ENCODE assay signal across 11 cellular contexts in the genomic region with DNA sequence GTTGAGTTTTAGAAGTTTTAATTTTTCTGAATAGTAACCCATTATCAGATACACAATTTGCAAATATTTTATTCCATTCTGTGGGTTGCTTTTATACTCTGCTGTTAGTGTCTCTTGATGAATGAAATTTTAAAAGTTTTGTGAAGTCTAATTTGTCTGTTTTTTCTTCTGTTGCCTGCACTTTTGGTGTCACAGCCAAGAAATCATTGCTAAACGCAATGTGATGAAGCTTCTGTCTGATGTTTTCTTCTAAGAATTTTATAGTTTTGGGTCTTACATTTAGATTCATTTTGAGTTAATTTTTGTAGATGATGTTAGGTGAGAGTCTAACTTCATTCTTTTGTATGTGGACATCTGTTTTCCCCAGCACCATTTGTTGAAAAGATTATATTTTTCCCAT.
"Had no signal": no experiment of that assay in that cellular context is flagged by ENCODE, and none has a peak within 500 bp of the region (broad histone marks: within the 10 kb centered on the region; RNA-seq: fewer than 3 reads in every experiment).

No MANE protein-coding gene starts in this region.

- H2AFZ ChIP-seq: GM23248, GM23338 had no signal

- H3K36me3 ChIP-seq: HAP-1 had no signal

- H3K9me3 ChIP-seq: HAP-1 had no signal

- H3K4me1 ChIP-seq: HAP-1 had no signal

- ATAC-seq: GM23338, HCT116 had no signal

- DNase-seq: GM23248, GOT3, H7, H9, HCEC 1CT, HFFc6 had no signal

- H3K4me2 ChIP-seq: GM23338 had no signal

- FAIRE-seq: H1, H54 had no signal

- H3K27ac ChIP-seq: GM23248 had no signal

- H3K4me3 ChIP-seq: GM23248, GM23338, HAP-1 had no signal

- H3K9ac ChIP-seq: GM23248 had no signal
